In the genomic region with DNA sequence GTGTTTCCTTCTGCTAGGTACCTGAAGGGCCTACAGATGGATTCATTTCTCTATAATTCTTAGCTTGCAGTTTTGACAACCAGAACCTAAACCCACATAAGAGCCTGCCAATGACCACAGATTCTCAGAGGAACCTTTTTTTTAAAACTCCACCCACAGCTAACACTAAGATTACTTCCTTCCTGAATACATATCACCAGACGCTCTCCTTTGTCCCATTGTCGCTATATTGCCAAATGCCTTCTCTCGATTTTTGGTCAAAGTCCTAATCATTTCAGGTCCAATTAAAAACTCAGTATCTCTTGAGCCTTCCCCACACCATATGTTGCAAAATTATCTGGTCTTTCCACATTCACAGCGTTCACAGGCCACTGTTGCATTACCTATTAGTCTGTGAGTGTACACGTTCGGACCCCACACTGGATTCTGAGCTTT, we compare ENCODE assay signal across 2 cellular contexts.
TF ChIP-seq lines count a peak whose summit lies in the region.

No MANE protein-coding gene starts in this region.

TF ChIP-seq in liver, 16 proteins besides CTCF, POLR2A, EP300 and RAD21 (continued from another document):
- TF ChIP-seq ZBTB33 (IDR thresholded peaks at IDR 0.05) = no peak
- TF ChIP-seq, protein P1, sequence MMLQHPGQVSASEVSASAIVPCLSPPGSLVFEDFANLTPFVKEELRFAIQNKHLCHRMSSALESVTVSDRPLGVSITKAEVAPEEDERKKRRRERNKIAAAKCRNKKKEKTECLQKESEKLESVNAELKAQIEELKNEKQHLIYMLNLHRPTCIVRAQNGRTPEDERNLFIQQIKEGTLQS (IDR thresholded peaks at IDR 0.05) = no peak

TF ChIP-seq in HepG2, 621 proteins besides CTCF, POLR2A, EP300 and RAD21 (continued from another document):
- TF ChIP-seq, protein P2, sequence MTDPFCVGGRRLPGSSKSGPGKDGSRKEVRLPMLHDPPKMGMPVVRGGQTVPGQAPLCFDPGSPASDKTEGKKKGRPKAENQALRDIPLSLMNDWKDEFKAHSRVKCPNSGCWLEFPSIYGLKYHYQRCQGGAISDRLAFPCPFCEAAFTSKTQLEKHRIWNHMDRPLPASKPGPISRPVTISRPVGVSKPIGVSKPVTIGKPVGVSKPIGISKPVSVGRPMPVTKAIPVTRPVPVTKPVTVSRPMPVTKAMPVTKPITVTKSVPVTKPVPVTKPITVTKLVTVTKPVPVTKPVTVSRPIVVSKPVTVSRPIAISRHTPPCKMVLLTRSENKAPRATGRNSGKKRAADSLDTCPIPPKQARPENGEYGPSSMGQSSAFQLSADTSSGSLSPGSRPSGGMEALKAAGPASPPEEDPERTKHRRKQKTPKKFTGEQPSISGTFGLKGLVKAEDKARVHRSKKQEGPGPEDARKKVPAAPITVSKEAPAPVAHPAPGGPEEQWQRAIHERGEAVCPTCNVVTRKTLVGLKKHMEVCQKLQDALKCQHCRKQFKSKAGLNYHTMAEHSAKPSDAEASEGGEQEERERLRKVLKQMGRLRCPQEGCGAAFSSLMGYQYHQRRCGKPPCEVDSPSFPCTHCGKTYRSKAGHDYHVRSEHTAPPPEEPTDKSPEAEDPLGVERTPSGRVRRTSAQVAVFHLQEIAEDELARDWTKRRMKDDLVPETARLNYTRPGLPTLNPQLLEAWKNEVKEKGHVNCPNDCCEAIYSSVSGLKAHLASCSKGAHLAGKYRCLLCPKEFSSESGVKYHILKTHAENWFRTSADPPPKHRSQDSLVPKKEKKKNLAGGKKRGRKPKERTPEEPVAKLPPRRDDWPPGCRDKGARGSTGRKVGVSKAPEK (CRISPR knock-in tag; IDR thresholded peaks at IDR 0.05; ENCODE audit: borderline replicate concordance) = no peak
- TF ChIP-seq ZNF331 (CRISPR knock-in tag; IDR thresholded peaks at IDR 0.05) = no peak
- TF ChIP-seq ADNP (CRISPR knock-in tag; IDR thresholded peaks at IDR 0.05) = no peak
- no peak for TF ChIP-seq PHF5A (CRISPR knock-in tag; IDR thresholded peaks at IDR 0.05; ENCODE audit: low read depth, unreplicated experiment)
- no peak for TF ChIP-seq HOXA9 (CRISPR knock-in tag; IDR thresholded peaks at IDR 0.05; ENCODE audit: borderline replicate concordance)
- TF ChIP-seq NCOA2 (CRISPR knock-in tag; IDR thresholded peaks at IDR 0.05) = no peak
- TF ChIP-seq, protein P3, sequence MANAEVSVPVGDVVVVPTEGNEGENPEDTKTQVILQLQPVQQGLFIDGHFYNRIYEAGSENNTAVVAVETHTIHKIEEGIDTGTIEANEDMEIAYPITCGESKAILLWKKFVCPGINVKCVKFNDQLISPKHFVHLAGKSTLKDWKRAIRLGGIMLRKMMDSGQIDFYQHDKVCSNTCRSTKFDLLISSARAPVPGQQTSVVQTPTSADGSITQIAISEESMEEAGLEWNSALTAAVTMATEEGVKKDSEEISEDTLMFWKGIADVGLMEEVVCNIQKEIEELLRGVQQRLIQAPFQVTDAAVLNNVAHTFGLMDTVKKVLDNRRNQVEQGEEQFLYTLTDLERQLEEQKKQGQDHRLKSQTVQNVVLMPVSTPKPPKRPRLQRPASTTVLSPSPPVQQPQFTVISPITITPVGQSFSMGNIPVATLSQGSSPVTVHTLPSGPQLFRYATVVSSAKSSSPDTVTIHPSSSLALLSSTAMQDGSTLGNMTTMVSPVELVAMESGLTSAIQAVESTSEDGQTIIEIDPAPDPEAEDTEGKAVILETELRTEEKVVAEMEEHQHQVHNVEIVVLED (CRISPR knock-in tag; IDR thresholded peaks at IDR 0.05; ENCODE audit: borderline replicate concordance) = no peak
- no peak for TF ChIP-seq FOXA1 (IDR thresholded peaks at IDR 0.05)
- no peak for TF ChIP-seq FOXA1 (CRISPR knock-in tag; IDR thresholded peaks at IDR 0.05)
- TF ChIP-seq PRMT3 (CRISPR knock-in tag; IDR thresholded peaks at IDR 0.05; ENCODE audit: borderline replicate concordance, low read depth) = no peak
- no peak for TF ChIP-seq ZNF34 (CRISPR knock-in tag; IDR thresholded peaks at IDR 0.05; ENCODE audit: borderline replicate concordance)
- TF ChIP-seq, protein P4, sequence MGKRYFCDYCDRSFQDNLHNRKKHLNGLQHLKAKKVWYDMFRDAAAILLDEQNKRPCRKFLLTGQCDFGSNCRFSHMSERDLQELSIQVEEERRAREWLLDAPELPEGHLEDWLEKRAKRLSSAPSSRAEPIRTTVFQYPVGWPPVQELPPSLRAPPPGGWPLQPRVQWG (CRISPR knock-in tag; IDR thresholded peaks at IDR 0.05; ENCODE audit: borderline replicate concordance, low read depth) = no peak
- TF ChIP-seq, protein P5, sequence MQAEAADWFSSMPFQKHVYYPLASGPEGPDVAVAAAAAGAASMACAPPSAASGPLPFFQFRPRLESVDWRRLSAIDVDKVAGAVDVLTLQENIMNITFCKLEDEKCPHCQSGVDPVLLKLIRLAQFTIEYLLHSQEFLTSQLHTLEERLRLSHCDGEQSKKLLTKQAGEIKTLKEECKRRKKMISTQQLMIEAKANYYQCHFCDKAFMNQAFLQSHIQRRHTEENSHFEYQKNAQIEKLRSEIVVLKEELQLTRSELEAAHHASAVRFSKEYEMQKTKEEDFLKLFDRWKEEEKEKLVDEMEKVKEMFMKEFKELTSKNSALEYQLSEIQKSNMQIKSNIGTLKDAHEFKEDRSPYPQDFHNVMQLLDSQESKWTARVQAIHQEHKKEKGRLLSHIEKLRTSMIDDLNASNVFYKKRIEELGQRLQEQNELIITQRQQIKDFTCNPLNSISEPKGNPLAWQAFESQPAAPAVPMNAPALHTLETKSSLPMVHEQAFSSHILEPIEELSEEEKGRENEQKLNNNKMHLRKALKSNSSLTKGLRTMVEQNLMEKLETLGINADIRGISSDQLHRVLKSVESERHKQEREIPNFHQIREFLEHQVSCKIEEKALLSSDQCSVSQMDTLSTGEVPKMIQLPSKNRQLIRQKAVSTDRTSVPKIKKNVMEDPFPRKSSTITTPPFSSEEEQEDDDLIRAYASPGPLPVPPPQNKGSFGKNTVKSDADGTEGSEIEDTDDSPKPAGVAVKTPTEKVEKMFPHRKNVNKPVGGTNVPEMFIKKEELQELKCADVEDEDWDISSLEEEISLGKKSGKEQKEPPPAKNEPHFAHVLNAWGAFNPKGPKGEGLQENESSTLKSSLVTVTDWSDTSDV (CRISPR knock-in tag; IDR thresholded peaks at IDR 0.05) = no peak
- TF ChIP-seq TGIF2 (CRISPR knock-in tag; IDR thresholded peaks at IDR 0.05) = no peak
